Comparison of ENCODE assay signal across 8 cellular contexts in the genomic region with DNA sequence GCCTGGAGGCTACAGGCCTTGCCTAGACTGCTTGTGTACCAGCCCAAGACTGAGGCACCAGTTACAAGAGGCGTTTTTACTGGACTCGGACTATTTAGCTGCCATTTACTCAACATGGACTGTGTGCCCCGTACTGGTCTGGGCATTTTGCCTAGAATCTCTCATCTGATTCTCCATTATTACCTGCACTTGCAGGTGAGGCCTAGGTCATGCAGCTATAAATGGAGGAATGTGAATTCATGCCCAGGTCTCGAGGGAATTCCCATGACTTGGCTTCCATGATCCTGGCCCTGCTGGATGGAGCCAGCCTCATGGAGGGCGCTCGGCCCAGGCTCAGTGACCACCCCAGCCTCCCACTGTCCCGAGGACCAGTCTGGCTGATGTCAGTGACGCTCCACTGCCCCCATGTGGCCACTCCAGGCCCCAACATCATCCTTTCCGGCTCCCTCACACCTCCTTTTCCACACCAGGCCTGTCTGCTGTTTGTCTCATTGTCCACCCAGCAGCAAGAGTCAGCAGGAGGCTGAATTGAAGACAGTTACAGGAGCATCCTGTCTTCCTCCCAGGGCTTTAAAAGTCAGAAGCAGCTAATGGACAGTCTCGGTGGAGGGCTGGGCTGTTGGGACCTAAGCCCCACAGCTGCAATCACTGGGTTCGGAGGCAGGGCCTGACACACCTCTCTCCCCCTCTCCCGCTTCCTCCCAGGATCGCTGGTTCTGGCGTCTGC. TPM values are rescaled to one million over a fixed set of nuclear protein-coding genes. Genes with fewer than 3 reads are reported as not detected.
DNase-seq lines count a peak whose midpoint lies in the region; ATAC-seq and TF ChIP-seq lines count a peak whose summit lies in the region.

No MANE protein-coding gene starts in this region.

- H3K36me3 Mint-ChIP-seq in T-helper 17 cell (ENCODE audit: low read depth) = peaks cover 8% of the 10 kb centered on the region

- no peaks in the 10 kb centered on the region for H3K4me1 ChIP-seq in breast epithelium

- no peaks in the 10 kb centered on the region for H3K36me3 ChIP-seq in breast epithelium

- intact Hi-C loops in breast epithelium (cut with DNase I; ENCODE audit: low total_unique reads) = no loop called here

- TF ChIP-seq CTCF in breast epithelium (IDR thresholded peaks at IDR 0.05) = peak; percentile 50 to 72 (median 68)

- peak overlapping the region; percentile 8 for H3K27ac Mint-ChIP-seq in T-helper 17 cell

- ATAC-seq in T-helper 17 cell = peak; percentile 73
- ATAC-seq in HG03108 (IDR thresholded peaks at IDR 0.05; ENCODE audit: unreplicated experiment) = no peak

- no peak overlapping the region for H3K4me3 Mint-ChIP-seq in T-helper 17 cell

- peaks cover 24% of the 10 kb centered on the region for H3K4me1 Mint-ChIP-seq in T-helper 17 cell

- DNase-seq in DMS 273 (lab: John Stamatoyannopoulos, UW; ENCODE audit: unreplicated experiment) (peak; percentile 81), DMS 273 treated with DMSO at 0.1 percent for 48 hours (lab: John Stamatoyannopoulos, UW) (no peak), LHCN-M2 (ENCODE audit: low read depth) (peak; percentile 53), T-helper 17 cell (peak in 1 of 3 donors; percentile 23), breast epithelium (ENCODE audit: low spot score in 2 of 2) (peak; percentile 45 to 62), inferior parietal cortex (ENCODE audit: extremely low spot score) (peak; percentile 53)
- peak; percentile 41 for DNase-seq in stimulated activated CD4-positive, alpha-beta T cell treated with anti-CD3 and anti-CD28 coated beads, Interleukin-1b, Interleukin-23, amount 100 ng/mL, for 48 hours

- no peaks in the 10 kb centered on the region for H3K27me3 ChIP-seq in breast epithelium

- no peaks in the 10 kb centered on the region for H3K27me3 Mint-ChIP-seq in T-helper 17 cell

- H3K4me3 ChIP-seq in breast epithelium = no peak overlapping the region

- no peak for TF ChIP-seq POLR2A in breast epithelium (IDR thresholded peaks at IDR 0.05)

- peak overlapping the region; percentile 19 to 55 for H3K27ac ChIP-seq in breast epithelium

- H3K9me3 ChIP-seq in T-helper 17 cell (ENCODE audit: control insufficient read depth, low read length, poor library complexity, severe bottlenecking) (no peaks in the 10 kb centered on the region), breast epithelium (no peaks in the 10 kb centered on the region)

RNA-seq across cellular contexts. Expression of a gene that starts 8.7 kb away (rescaled TPM):
- 28.1 and 33.6 TPM in 2 replicates for total RNA-seq in LHCN-M2 (2014; rRNA removed)
- polyA plus RNA-seq in LHCN-M2 (2012) = 217 TPM
- 10 to 100 TPM; 60.8 to 64.4 TPM for total RNA-seq in T-helper 17 cell
- total RNA-seq in breast epithelium = 10 to 100 TPM; 17.4 to 34.1 (median 32.9) TPM

RNA-seq across cellular contexts. Expression of a gene that starts 15.4 kb away (rescaled TPM):
- total RNA-seq in LHCN-M2 (2014; rRNA removed) (265 and 277 TPM in 2 replicates), T-helper 17 cell (10 to 100 TPM; 39.4 to 43.6 TPM), breast epithelium (10 to 100 TPM; 81.9 to 98.6 (median 88.0) TPM)
- polyA plus RNA-seq in LHCN-M2 (2012) = 351 TPM

RNA-seq across cellular contexts. Expression of a gene that starts 23.0 kb away (rescaled TPM):
- total RNA-seq in LHCN-M2 (2014; rRNA removed) (not detected in 2 replicates), T-helper 17 cell (not detected), breast epithelium (under 1 TPM in 1 of 3 donors, not detected in 2; 0.15 TPM)
- 0.01 TPM for polyA plus RNA-seq in LHCN-M2 (2012)

RNA-seq across cellular contexts. Expression of a gene that starts 42.7 kb away (rescaled TPM):
- total RNA-seq in LHCN-M2 (2014; rRNA removed) = 0.26 and 0.69 TPM in 2 replicates
- polyA plus RNA-seq in LHCN-M2 (2012) = 0.84 TPM
- total RNA-seq in T-helper 17 cell = under 1 TPM; 0.15 to 0.16 TPM
- total RNA-seq in breast epithelium = 1 to 10 TPM in 1 of 3 donors, under 1 TPM in 2; 0.80 to 2.5 (median 0.98) TPM
